Comparison of ENCODE assay signal across 22 cellular contexts in genomic region chr15:76894174-76894573, GRCh38.
"Had no signal": no experiment of that assay in that cellular context is flagged by ENCODE, and none has a peak within 500 bp of the region (broad histone marks: within the 10 kb centered on the region; RNA-seq: fewer than 3 reads in every experiment).

No MANE protein-coding gene starts in this region.

- H3K4me3 Mint-ChIP-seq: T-cell had no signal

- H3K9me3 Mint-ChIP-seq: T-cell had no signal

- H3K4me2 ChIP-seq: SK-N-SH had no signal

- H3K9ac ChIP-seq: SK-N-SH had no signal

- H3K27me3 ChIP-seq: MG63 had no signal

- H3K4me3 ChIP-seq: MG63 had no signal

- H3K27ac ChIP-seq: RWPE1 had no signal

- DNase-seq: IMR-90; MG63; NCI-H1092 treated with DMSO at 0.1 percent for 48 hours; NCI-H1436; NCI-H187; NCI-H2029; NCI-H2081 treated with DMSO at 0.1 percent for 48 hours; NCI-H2171; NCI-H226; NCI-H446; NCI-H510A; NCI-H524 treated with DMSO at 0.1 percent for 48 hours; NCI-H69; NCI-H774; NK-92 treated with Interleukin-12 subunit alpha and Interleukin-12 subunit beta, amount 100 ng/mL, for 24 hours; PC-3; SHP77; SK-N-SH; SW 1271; T-cell had no signal

- ATAC-seq: Panc1, PC-3, T-cell had no signal

- H3K27me3 Mint-ChIP-seq: T-cell had no signal

- H3K27ac Mint-ChIP-seq: T-cell had no signal

- H3K9me3 ChIP-seq: SK-N-SH had no signal
